ENCODE assay signal across 8 cellular contexts in the genomic region with DNA sequence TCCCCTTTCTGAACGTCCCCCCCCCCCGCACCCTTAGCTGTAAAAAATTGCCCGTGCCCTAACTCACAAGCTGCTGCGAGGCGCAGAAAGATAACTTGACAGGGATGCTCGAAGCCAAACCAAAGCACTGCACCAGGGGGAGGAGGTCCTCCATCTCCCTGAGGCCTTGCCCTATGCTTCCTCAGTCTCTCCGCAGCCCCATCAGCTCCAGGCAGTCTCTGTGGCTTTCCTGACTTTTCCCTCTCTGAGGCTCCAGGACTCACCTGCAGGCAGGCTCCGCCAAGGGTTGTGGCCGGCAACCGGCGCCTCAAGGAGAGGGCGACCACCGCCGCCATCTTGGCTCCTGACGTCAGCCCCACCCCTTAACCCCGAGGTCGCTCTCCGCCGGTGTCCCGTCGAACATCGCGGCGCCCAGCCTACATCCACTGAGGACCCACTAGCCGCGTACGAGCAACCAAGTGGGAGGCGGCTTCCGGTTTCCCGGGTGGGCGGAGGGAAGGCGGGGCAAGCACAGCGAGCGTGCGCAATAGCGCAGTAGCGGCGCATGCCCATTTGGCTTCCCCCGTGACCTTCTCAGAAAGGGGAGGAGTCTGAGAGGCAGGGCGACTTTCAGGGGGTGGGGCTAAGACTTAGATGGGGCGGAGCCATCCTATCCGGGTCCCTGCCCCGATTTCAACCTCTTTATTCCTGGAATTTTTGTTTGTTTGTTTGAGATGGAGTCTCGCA. TPM values are rescaled to one million over a fixed set of nuclear protein-coding genes. Genes with fewer than 3 reads are reported as not detected.
DNase-seq lines count a peak whose midpoint lies in the region; ATAC-seq, FAIRE-seq and TF ChIP-seq lines count a peak whose summit lies in the region.

TSS of gene SDHB (minus strand) at position 348 of the 726 bp plus-strand sequence. CDS start at position 335, 13 bp downstream.

- ATAC-seq in GM19043 (IDR thresholded peaks at IDR 0.05; ENCODE audit: low read depth, unreplicated experiment) (peak; percentile 95), HG03378 (IDR thresholded peaks at IDR 0.05; ENCODE audit: unreplicated experiment) (peak; percentile 84)

- TF ChIP-seq CTCF in AG10803 (conservative IDR thresholded peaks at IDR 0.05; ENCODE audit: low read length), result no peak

- DNase-seq in AG10803 (ENCODE audit: low read depth) (peak; percentile 97), NCI-H460 (ENCODE audit: extremely low read depth, low read depth) (peak; percentile 97), cerebellar nuclear complex (lab: John Stamatoyannopoulos, UW) (peak; percentile 90 to 96)
- peak; percentile 99 for DNase-seq in activated CD4-positive, CD25-positive, alpha-beta regulatory T cell treated with anti-CD3 and anti-CD28 coated beads, Interleukin-2, amount 50 U/mL, for 72 hours
- peak; percentile 98 for DNase-seq in stimulated activated CD4-positive, alpha-beta T cell treated with anti-CD3 and anti-CD28 coated beads, Interleukin-12 subunit alpha, Interleukin-12 subunit beta, amount 100 ng/mL, for 4 hours

- FAIRE-seq in islet of Langerhans (lab: Jason Lieb, UNC), result peak; percentile 41

- peak within 1 kb of the TSS; percentile 100 for H3K4me3 ChIP-seq in AG10803 (ENCODE audit: low read length)

RNA-seq across cellular contexts. Expression of gene SDHB, which starts in this region (rescaled TPM):
- total RNA-seq in NCI-H460 (2014; rRNA removed; shearing (Covaris generic)), result 233 and 251 TPM in 2 replicates
- polyA plus RNA-seq in NCI-H460 (2014; cell fraction: nucleus; rRNA removed), result 197 and 284 TPM in 2 replicates

Comparison
In these comparisons a context has a peak if more than half of its experiments do, and no peak if none do; other contexts are left out.
1. Peak in every context shown above with its lines: DNase-seq, ATAC-seq and H3K4me3 ChIP-seq.